26 cellular contexts compared by ENCODE assay signal in the genomic region with DNA sequence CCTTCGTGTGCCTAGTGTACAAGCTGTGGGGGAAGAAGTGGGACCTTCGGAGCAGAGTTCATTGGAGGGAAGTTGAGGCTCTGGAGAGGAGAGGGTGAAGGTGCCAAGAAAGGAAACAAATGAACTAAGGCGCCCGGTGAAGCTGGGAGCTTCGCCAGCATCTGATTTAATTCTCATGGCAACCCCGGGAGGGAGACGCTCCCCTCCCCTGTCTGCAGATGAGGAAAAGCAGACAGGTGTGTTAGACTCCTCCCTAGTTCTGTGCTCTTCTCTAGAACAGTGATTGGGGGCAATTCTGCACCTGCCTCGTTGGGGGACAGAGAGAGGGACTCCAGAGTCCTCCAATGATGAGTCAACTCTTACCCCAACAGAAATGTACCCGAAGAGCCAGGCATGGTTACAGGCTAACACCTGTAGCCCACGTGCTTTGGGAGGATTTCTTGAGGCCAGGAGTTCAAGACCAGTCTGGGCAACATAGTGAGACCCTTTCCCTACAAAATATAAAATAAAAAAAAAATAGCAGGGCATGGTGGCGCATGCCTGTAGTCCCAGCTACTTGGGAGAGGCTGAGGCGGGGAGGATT. TPM values are rescaled to one million over a fixed set of nuclear protein-coding genes. Genes with fewer than 3 reads are reported as not detected.
DNase-seq lines count a peak whose midpoint lies in the region; ATAC-seq and TF ChIP-seq lines count a peak whose summit lies in the region.
"Had no signal": no experiment of that assay in that cellular context is flagged by ENCODE, and none has a peak within 500 bp of the region (broad histone marks: within the 10 kb centered on the region; RNA-seq: fewer than 3 reads in every experiment).

No MANE protein-coding gene starts in this region.

- intact Hi-C loops in heart right ventricle (cut with DNase I) (no loop called here), left cardiac atrium (cut with DNase I) (no loop called here), uterus (cut with DNase I; ENCODE audit: low total_unique reads) (no loop called here), ascending aorta (cut with DNase I) (no loop called here)

- H3K27ac ChIP-seq in heart right ventricle (peak overlapping the region in 7 of 10 donors; percentile 12 to 96 (median 88)), gastroesophageal sphincter (peak overlapping the region in 3 of 4 donors; percentile 95 to 99 (median 96)), uterus (peak overlapping the region; percentile 96 to 99), Peyer's patch (no peak overlapping the region), ascending aorta (no peak overlapping the region)

- 54% methylated on average over 12 of the region's 12 CpGs for WGBS in heart right ventricle, 2 donors
- WGBS in gastroesophageal sphincter (ENCODE audit: low coverage in 1 of 2), 2 donors, result 20 to 28% methylated on average over 6 to 7 of the region's 12 CpGs

- TF ChIP-seq CTCF in heart right ventricle (IDR thresholded peaks at IDR 0.05) (no peak), gastroesophageal sphincter (IDR thresholded peaks at IDR 0.05) (no peak), uterus (IDR thresholded peaks at IDR 0.05) (no peak), Peyer's patch (IDR thresholded peaks at IDR 0.05) (no peak), ascending aorta (IDR thresholded peaks at IDR 0.05) (no peak)

- no peak for TF ChIP-seq EP300 in gastroesophageal sphincter (IDR thresholded peaks at IDR 0.05)

- H3K9me3 ChIP-seq in heart right ventricle, result no peaks in the 10 kb centered on the region
- H3K9me3 ChIP-seq in gastroesophageal sphincter, result no peaks in the 10 kb centered on the region
- no peaks in the 10 kb centered on the region for H3K9me3 ChIP-seq in uterus
- H3K9me3 ChIP-seq in Peyer's patch, result no peaks in the 10 kb centered on the region
- no peaks in the 10 kb centered on the region for H3K9me3 ChIP-seq in ascending aorta
- H3K9me3 ChIP-seq: Caco-2, thyroid gland had no signal

- H3K4me1 ChIP-seq in heart right ventricle (peaks cover 10 to 48% (median 20%) of the 10 kb centered on the region in 9 donors), gastroesophageal sphincter (peaks cover 0 to 74% (median 24%) of the 10 kb centered on the region in 3 donors), uterus (peaks cover under 1 to 8% of the 10 kb centered on the region in 2 donors), Peyer's patch (peaks cover 0 to 6% (median 0%) of the 10 kb centered on the region in 4 donors), ascending aorta (peaks cover 4 to 10% of the 10 kb centered on the region in 2 donors)

- no peak for ATAC-seq in heart right ventricle
- ATAC-seq in left cardiac atrium, result no peak
- no peak for ATAC-seq in gastroesophageal sphincter
- no peak for ATAC-seq in GM18520 (IDR thresholded peaks at IDR 0.05; ENCODE audit: unreplicated experiment)
- ATAC-seq: activated CD8-positive, alpha-beta T cell treated with anti-CD3 and anti-CD28 coated beads, Interleukin-2, amount 10 ng/mL, durations not matched to agents 7 days and 5 days; activated T-cell treated with anti-CD3 and anti-CD28 coated beads, Interleukin-2, amount 50 U/mL, for 72 hours; GM23338; naive thymus-derived CD8-positive, alpha-beta T cell; stimulated activated effector memory CD8-positive, alpha-beta T cell treated with anti-CD3 and anti-CD28 coated beads, Interleukin-12 subunit alpha, Interleukin-12 subunit beta, amount 100 ng/mL, for 72 hours had no signal

- TF ChIP-seq POLR2A in gastroesophageal sphincter (IDR thresholded peaks at IDR 0.05) (no peak), uterus (IDR thresholded peaks at IDR 0.05) (no peak), Peyer's patch (IDR thresholded peaks at IDR 0.05) (no peak)

- H3K36me3 ChIP-seq in heart right ventricle, result peaks cover 0 to 16% (median 0%) of the 10 kb centered on the region in 9 donors
- H3K36me3 ChIP-seq in gastroesophageal sphincter, result no peaks in the 10 kb centered on the region
- H3K36me3 ChIP-seq in uterus, result no peaks in the 10 kb centered on the region
- no peaks in the 10 kb centered on the region for H3K36me3 ChIP-seq in Peyer's patch
- no peaks in the 10 kb centered on the region for H3K36me3 ChIP-seq in ascending aorta
- H3K36me3 ChIP-seq: thyroid gland had no signal

- H3K4me3 ChIP-seq in heart right ventricle (no peak overlapping the region), gastroesophageal sphincter (no peak overlapping the region), uterus (no peak overlapping the region), Peyer's patch (no peak overlapping the region), ascending aorta (no peak overlapping the region)
- H3K4me3 ChIP-seq: GM23338, lung, thyroid gland had no signal

- H3K27me3 ChIP-seq in heart right ventricle, result peaks cover 0 to 25% (median 4%) of the 10 kb centered on the region in 7 donors
- H3K27me3 ChIP-seq in gastroesophageal sphincter, result no peaks in the 10 kb centered on the region
- no peaks in the 10 kb centered on the region for H3K27me3 ChIP-seq in uterus
- no peaks in the 10 kb centered on the region for H3K27me3 ChIP-seq in Peyer's patch
- H3K27me3 ChIP-seq in ascending aorta, result no peaks in the 10 kb centered on the region
- H3K27me3 ChIP-seq: thyroid gland had no signal

- DNase-seq in heart right ventricle (no peak), left cardiac atrium (no peak), NCI-H2029 treated with DMSO at 0.1 percent for 48 hours (lab: John Stamatoyannopoulos, UW) (peak; percentile 7), uterus (peak; percentile 47 to 54), Peyer's patch (no peak), ascending aorta (ENCODE audit: low spot score in 2 of 2) (no peak)
- DNase-seq: activated CD4-positive, CD25-positive, alpha-beta regulatory T cell; activated CD8-positive, alpha-beta T cell treated with anti-CD3 and anti-CD28 coated beads, Interleukin-2, amount 10 ng/mL, durations not matched to agents 7 days and 5 days; activated T-cell treated with anti-CD3 and anti-CD28 coated beads, Interleukin-2, amount 50 U/mL, for 72 hours; Caco-2; dermis blood vessel endothelial cell; erythroblast; immature natural killer cell; KG1; naive thymus-derived CD8-positive, alpha-beta T cell; NCI-H187 treated with DMSO at 0.1 percent for 48 hours; SHP77 treated with DMSO at 0.1 percent for 48 hours; thyroid gland had no signal

RNA-seq across cellular contexts. Expression of gene SSC5D, which starts 4.2 kb away (rescaled TPM):
- 1 to 10 TPM; 2.0 to 6.5 (median 4.0) TPM for total RNA-seq in heart right ventricle
- 1 to 10 TPM in 1 of 2 donors, under 1 TPM in 1; 0.72 to 2.8 TPM for polyA plus RNA-seq in heart right ventricle
- total RNA-seq in left cardiac atrium, result 1 to 10 TPM; 5.7 to 6.7 TPM
- 10 to 100 TPM in 3 of 4 donors, 1 to 10 TPM in 1; 6.3 to 39.2 (median 23.5) TPM for total RNA-seq in gastroesophageal sphincter
- 10 to 100 TPM in 3 of 4 donors, 1 to 10 TPM in 1; 5.0 to 50.8 (median 36.0) TPM for total RNA-seq in uterus
- 10 to 100 TPM in 1 of 4 donors, 1 to 10 TPM in 3; 2.8 to 10.3 (median 5.0) TPM for total RNA-seq in Peyer's patch
- total RNA-seq in ascending aorta, result 22.4 TPM
- polyA plus RNA-seq: immature natural killer cell had no signal

RNA-seq across cellular contexts. Expression of gene NAT14, which starts 7.5 kb away (rescaled TPM):
- 1 to 10 TPM; 5.8 to 9.9 (median 6.8) TPM for total RNA-seq in heart right ventricle
- 10 to 100 TPM in 1 of 2 donors, 1 to 10 TPM in 1; 9.0 to 16.4 TPM for polyA plus RNA-seq in heart right ventricle
- 10 to 100 TPM in 1 of 2 donors, 1 to 10 TPM in 1; 9.2 to 13.7 TPM for total RNA-seq in left cardiac atrium
- total RNA-seq in gastroesophageal sphincter, result 10 to 100 TPM in 1 of 4 donors, 1 to 10 TPM in 3; 7.4 to 14.0 (median 7.9) TPM
- 10 to 100 TPM; 16.8 to 44.3 (median 19.6) TPM for total RNA-seq in uterus
- total RNA-seq in Peyer's patch, result 1 to 10 TPM; 1.4 to 7.4 (median 3.0) TPM
- total RNA-seq in ascending aorta, result 21.6 TPM

RNA-seq across cellular contexts. Expression of gene ZNF628, which starts 16.0 kb away (rescaled TPM):
- total RNA-seq in heart right ventricle (1 to 10 TPM; 2.5 to 7.8 (median 4.3) TPM), left cardiac atrium (1 to 10 TPM; 5.3 to 9.0 TPM), gastroesophageal sphincter (10 to 100 TPM in 1 of 4 donors, 1 to 10 TPM in 3; 2.4 to 13.0 (median 4.9) TPM), uterus (10 to 100 TPM in 2 of 4 donors, 1 to 10 TPM in 1, not detected in 1; 1.0 to 29.5 (median 11.9) TPM), Peyer's patch (10 to 100 TPM; 10.1 to 47.0 (median 15.5) TPM), ascending aorta (13.2 TPM)
- polyA plus RNA-seq in heart right ventricle, result 1 to 10 TPM; 4.9 to 7.5 TPM

RNA-seq across cellular contexts. Expression of gene C19orf85, which starts 27.9 kb away (rescaled TPM):
- not detected for total RNA-seq in heart right ventricle
- polyA plus RNA-seq in heart right ventricle, result not detected
- not detected for total RNA-seq in left cardiac atrium
- not detected for total RNA-seq in gastroesophageal sphincter
- total RNA-seq in uterus, result not detected
- total RNA-seq in Peyer's patch, result not detected
- not detected for total RNA-seq in ascending aorta
- total RNA-seq: activated CD8-positive, alpha-beta T cell treated with anti-CD3 and anti-CD28 coated beads, Interleukin-2, amount 10 ng/mL, durations not matched to agents 7 days and 5 days; activated T-cell treated with anti-CD3 and anti-CD28 coated beads, Interleukin-2, amount 50 U/mL, for 72 hours; bronchial epithelial cell; Caco-2; dermis blood vessel endothelial cell; glomerular endothelial cell; lung; naive thymus-derived CD8-positive, alpha-beta T cell; pulmonary artery endothelial cell; thyroid gland had no signal
- polyA plus RNA-seq: immature natural killer cell; lung; naive thymus-derived CD8-positive, alpha-beta T cell had no signal

RNA-seq across cellular contexts. Expression of gene ISOC2, which starts 31.0 kb away (rescaled TPM):
- total RNA-seq in heart right ventricle (10 to 100 TPM; 42.5 to 69.8 (median 48.3) TPM), left cardiac atrium (10 to 100 TPM; 58.4 to 60.5 TPM), gastroesophageal sphincter (10 to 100 TPM; 39.0 to 78.5 (median 63.8) TPM), uterus (10 to 100 TPM in 3 of 4 donors, 1 to 10 TPM in 1; 1.2 to 78.6 (median 23.8) TPM), Peyer's patch (100 to 1,000 TPM in 1 of 4 donors, 10 to 100 TPM in 3; 28.1 to 102 (median 60.0) TPM), ascending aorta (96.7 TPM)
- polyA plus RNA-seq in heart right ventricle, result 100 to 1,000 TPM in 1 of 2 donors, 10 to 100 TPM in 1; 88.7 to 117 TPM

Comparison
In these comparisons a context has a peak if more than half of its experiments do, and no peak if none do; other contexts are left out.
1. DNase-seq: peak in NCI-H2029 treated with DMSO at 0.1 percent for 48 hours (single experiment) and uterus (2 of 2); none in heart right ventricle (0 of 2), left cardiac atrium (single experiment), Peyer's patch (0 of 3) and ascending aorta (0 of 2).
2. H3K27ac ChIP-seq: peak in heart right ventricle (7 of 10), gastroesophageal sphincter (3 of 4) and uterus (2 of 2); none in Peyer's patch (0 of 4) and ascending aorta (0 of 2).